In genomic region chr19:5558101-5558621, GRCh38 we compare ENCODE assay signal across 17 cellular contexts. TPM values are rescaled to one million over a fixed set of nuclear protein-coding genes. Genes with fewer than 3 reads are reported as not detected.
"Had no signal": no experiment of that assay in that cellular context is flagged by ENCODE, and none has a peak within 500 bp of the region (broad histone marks: within the 10 kb centered on the region; RNA-seq: fewer than 3 reads in every experiment).

No MANE protein-coding gene starts in this region.

- H3K27me3 ChIP-seq: adrenal gland had no signal

- ATAC-seq: left colon, mucosa of descending colon, natural killer cell had no signal

- DNase-seq: activated CD4-positive, alpha-beta T cell treated with anti-CD3 and anti-CD28 coated beads, Interleukin-2, amount 50 U/mL, for 1 hour; activated naive CD4-positive, alpha-beta T cell treated with anti-CD3 and anti-CD28 coated beads, Interleukin-2, amount 50 U/mL, for 16 hours; activated T-cell treated with anti-CD3 and anti-CD28 coated beads for 4 hours; adrenal gland; effector memory CD4-positive, alpha-beta T cell; hypothalamus; left colon; mucosa of descending colon; natural killer cell; occipital lobe; sigmoid colon; stimulated activated CD4-positive, alpha-beta T cell treated with anti-CD3 and anti-CD28 coated beads, Interleukin-2, amount 100 ng/mL, for 48 hours; stimulated activated naive CD4-positive, alpha-beta T cell treated with Interleukin-2 at 50 U/mL for 16 hours; upper lobe of right lung had no signal

- H3K36me3 Mint-ChIP-seq: natural killer cell had no signal

- H3K9me3 Mint-ChIP-seq: central memory CD8-positive, alpha-beta T cell had no signal

- H3K36me3 ChIP-seq: adrenal gland, sigmoid colon, upper lobe of right lung had no signal

- H3K4me3 ChIP-seq: adrenal gland, mucosa of descending colon, sigmoid colon, upper lobe of right lung had no signal

- H3K4me1 ChIP-seq: adrenal gland, sigmoid colon, upper lobe of right lung had no signal

- H3K27ac ChIP-seq: adrenal gland, sigmoid colon, upper lobe of right lung had no signal

- H3K4me1 Mint-ChIP-seq: central memory CD8-positive, alpha-beta T cell; natural killer cell had no signal

- H3K4me3 Mint-ChIP-seq: central memory CD8-positive, alpha-beta T cell; natural killer cell had no signal

- H3K27ac Mint-ChIP-seq: activated T-helper 2 cell treated with anti-CD3 and anti-CD28 coated beads, Interferon-gamma antibody, Interleukin-2, Interleukin-4, amounts not matched to agents 10 μg/mL and 5 μg/mL and 100 μg/mL, durations not matched to agents 14 hours and 24 hours and 36 hours; natural killer cell had no signal

RNA-seq across cellular contexts. Expression of gene TINCR, which starts 9.6 kb away (rescaled TPM):
- total RNA-seq: epithelial cell of proximal tubule had no signal
